8 cellular contexts compared by ENCODE assay signal in the genomic region with DNA sequence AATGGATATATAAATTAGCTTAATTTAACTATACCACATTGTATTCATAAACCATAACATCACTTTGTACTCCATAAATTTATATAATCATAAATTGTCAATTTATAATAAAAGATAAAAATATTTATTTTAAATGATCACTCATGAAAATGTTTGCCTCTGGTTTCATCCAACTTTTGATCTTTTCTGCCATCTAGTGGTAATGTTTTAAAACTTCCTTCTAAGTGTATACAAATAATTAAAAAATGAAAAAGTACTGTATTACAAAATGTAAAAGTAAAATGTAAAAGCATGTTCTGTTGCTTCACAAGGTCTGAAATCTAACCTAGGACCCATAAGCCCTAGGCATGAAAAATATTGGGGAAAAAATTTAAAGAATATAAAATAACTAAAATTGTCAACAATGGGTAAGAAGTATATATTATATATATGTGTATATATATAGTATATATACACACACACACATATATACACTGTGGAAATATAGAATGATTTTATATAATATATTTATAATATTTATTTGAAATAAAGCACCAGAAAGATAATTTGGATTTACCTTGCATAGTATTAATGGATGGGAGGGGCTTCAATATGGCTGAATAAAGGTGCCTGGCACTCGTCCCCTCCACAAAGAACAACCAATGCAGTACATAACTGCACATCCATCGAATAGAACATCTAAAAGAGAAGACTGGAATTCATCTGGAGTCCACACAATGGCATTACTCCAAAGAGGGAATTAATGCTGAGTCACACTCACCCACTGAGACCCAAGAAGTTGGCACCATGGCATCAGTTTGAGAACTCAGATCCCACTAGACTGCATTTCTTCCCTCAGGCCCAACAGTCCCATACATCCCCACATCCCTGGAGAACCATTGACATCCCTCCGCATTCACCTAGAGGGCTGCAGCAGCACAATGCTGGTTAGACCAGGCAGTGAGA. TPM values are rescaled to one million over a fixed set of nuclear protein-coding genes. Genes with fewer than 3 reads are reported as not detected.
DNase-seq lines count a peak whose midpoint lies in the region; ATAC-seq, FAIRE-seq and TF ChIP-seq lines count a peak whose summit lies in the region.

No MANE protein-coding gene starts in this region.

- H3K23ac ChIP-seq in H9 (ENCODE audit: insufficient read length, low read depth, low read length), result no peak overlapping the region

- H4K91ac ChIP-seq in H9 (ENCODE audit: insufficient read length, low read depth, low read length), result no peak overlapping the region

- H3K4me1 ChIP-seq in H9 (ENCODE audit: insufficient read depth, low read length), result no peaks in the 10 kb centered on the region

- H3K79me1 ChIP-seq in H9 (ENCODE audit: insufficient read depth, low read depth, low read length, poor library complexity, severe bottlenecking), result no peaks in the 10 kb centered on the region

- H2BK15ac ChIP-seq in H9 (ENCODE audit: low read depth, low read length), result no peak overlapping the region

- no peak overlapping the region for H2BK12ac ChIP-seq in H9 (ENCODE audit: insufficient read length, low read depth, low read length)

- no peak for ATAC-seq in HG02642 (IDR thresholded peaks at IDR 0.05; ENCODE audit: poor library complexity, unreplicated experiment)

- no peak overlapping the region; the same call in 1 of the 2 replicates for H3K14ac ChIP-seq in H9 (ENCODE audit: insufficient read depth, low read length)

- no peak overlapping the region for H4K5ac ChIP-seq in H9 (ENCODE audit: insufficient read length, low read depth, low read length)

- H3K56ac ChIP-seq in H9 (ENCODE audit: insufficient read length, low read depth, low read length), result no peak overlapping the region

- H3K9me3 Mint-ChIP-seq in H9, result peaks cover 0 to 3% of the 10 kb centered on the region in 2 experiments; a peak in 2 of 5 replicates
- H3K9me3 Mint-ChIP-seq in neural crest cell, result peaks cover 7% of the 10 kb centered on the region

- 0 out of 7 replicates have a peak, but pooled peaks cover 0 to 1% (median 0%) of the 10 kb centered on the region in 3 experiments for H3K36me3 Mint-ChIP-seq in H9 (ENCODE audit: insufficient read depth in 1 of 3, low read depth in 3 of 3)
- H3K36me3 Mint-ChIP-seq in neural crest cell (ENCODE audit: low read depth), result no peaks in the 10 kb centered on the region

- no peak overlapping the region for H2AK5ac ChIP-seq in H9 (ENCODE audit: insufficient read length, low read length)

- peak; percentile 79 for TF ChIP-seq CTCF in H9 (conservative IDR thresholded peaks at IDR 0.05)
- TF ChIP-seq CTCF in neural crest cell (conservative IDR thresholded peaks at IDR 0.05), result peak; percentile 82

- H3T11ph ChIP-seq in H9 (ENCODE audit: low read length), result no peak overlapping the region

- H2BK5ac ChIP-seq in H9 (ENCODE audit: insufficient read length, low read length), result no peak overlapping the region

- no peak overlapping the region for H3K4ac ChIP-seq in H9 (ENCODE audit: low read depth, low read length)

- no peak overlapping the region for H3K9ac ChIP-seq in H9 (ENCODE audit: extremely low read depth, insufficient read length, low read length)

- WGBS in H9 (ENCODE audit: extremely low coverage, insufficient read length, low lambda C conversion rate), result no CpG with 5 or more reads among the region's 3 CpGs

- DNase-seq in Ammon's horn (ENCODE audit: low spot score) (peak; percentile 44), H9 (no peak), NCI-H526 (lab: John Stamatoyannopoulos, UW) (peak; percentile 21 to 51), neural crest cell (ENCODE audit: low read depth, low spot score) (no peak), NCI-H1930 (lab: John Stamatoyannopoulos, UW) (no peak)
- no peak for DNase-seq in activated CD4-positive, CD25-positive, alpha-beta regulatory T cell treated with anti-CD3 and anti-CD28 coated beads, Interleukin-2, amount 50 U/mL, for 72 hours

- H3K18ac ChIP-seq in H9 (ENCODE audit: insufficient read length, low read depth, low read length), result no peak overlapping the region

- no peaks in the 10 kb centered on the region for H3K27me3 Mint-ChIP-seq in H9 (ENCODE audit: low read depth)
- no peaks in the 10 kb centered on the region for H3K27me3 Mint-ChIP-seq in neural crest cell (ENCODE audit: low read depth)

- H2BK20ac ChIP-seq in H9 (ENCODE audit: low read depth, low read length, poor library complexity, severe bottlenecking), result no peak overlapping the region

- H4K20me1 ChIP-seq in H9 (ENCODE audit: control insufficient read depth, insufficient read depth, insufficient read length), result no peaks in the 10 kb centered on the region

- H2AFZ ChIP-seq in H9 (ENCODE audit: low read length), result no peak overlapping the region

- no peaks in the 10 kb centered on the region for H3K23me2 ChIP-seq in H9 (ENCODE audit: insufficient read length, low read depth, low read length, poor library complexity, severe bottlenecking)

- H4K8ac ChIP-seq in H9 (replicated peaks; ENCODE audit: insufficient read length, low read depth, low read length), result no peak overlapping the region

- H3K4me3 Mint-ChIP-seq in H9 (no peak overlapping the region), neural crest cell (no peak overlapping the region)

- no peaks in the 10 kb centered on the region for H3K9me3 ChIP-seq in H9 (ENCODE audit: control insufficient read depth, low read depth, low read length)

- H3K27ac ChIP-seq in H9 (ENCODE audit: insufficient read length, low read depth, low read length), result no peak overlapping the region

- H3K27ac Mint-ChIP-seq in H9 (no peak overlapping the region), neural crest cell (ENCODE audit: unreplicated experiment) (no peak overlapping the region)

- H3K4me1 Mint-ChIP-seq in H9 (peaks cover 5 to 7% of the 10 kb centered on the region in 2 experiments; a peak in 3 of 4 replicates), neural crest cell (peaks cover 6% of the 10 kb centered on the region)

- H3K79me2 ChIP-seq in H9 (ENCODE audit: insufficient read depth, low read length), result no peaks in the 10 kb centered on the region

- H2BK120ac ChIP-seq in H9 (ENCODE audit: low read depth, low read length, poor library complexity, severe bottlenecking), result no peak overlapping the region

- FAIRE-seq in colon (lab: Jason Lieb, UNC), result peak; percentile 99

- no peak overlapping the region for H3K4me2 ChIP-seq in H9 (ENCODE audit: insufficient read depth, insufficient read length, low read length)

- H3K27me3 ChIP-seq in H9 (ENCODE audit: insufficient read depth, low read length), result no peaks in the 10 kb centered on the region

RNA-seq across cellular contexts. Expression of a gene that starts 32.5 kb away (rescaled TPM):
- total RNA-seq in H9 (2021) (3.5 and 3.6 TPM in 2 replicates), neural crest cell (6.2 and 6.6 TPM in 2 replicates)

Comparison
In these comparisons a context has a peak if more than half of its experiments do, and no peak if none do; other contexts are left out.
1. DNase-seq: peak in Ammon's horn (single experiment) and NCI-H526 (2 of 2); none in H9 (single experiment), neural crest cell (single experiment), activated CD4-positive, CD25-positive, alpha-beta regulatory T cell treated with anti-CD3 and anti-CD28 coated beads, Interleukin-2, amount 50 U/mL, for 72 hours (single experiment) and NCI-H1930 (0 of 2).